17 cellular contexts compared by ENCODE assay signal in genomic region chr18:63306819-63307554, GRCh38. TPM values are rescaled to one million over a fixed set of nuclear protein-coding genes. Genes with fewer than 3 reads are reported as not detected.
A peak's percentile ranks its signal among the peaks of the same experiment; 100 is the strongest.
DNase-seq lines count a peak whose midpoint lies in the region; ATAC-seq and TF ChIP-seq lines count a peak whose summit lies in the region.
"Had no signal": no experiment of that assay in that cellular context is flagged by ENCODE, and none has a peak within 500 bp of the region (broad histone marks: within the 10 kb centered on the region; RNA-seq: fewer than 3 reads in every experiment).

No MANE protein-coding gene starts in this region.

- H3K9me3 Mint-ChIP-seq in CD8-positive, alpha-beta T cell, result no peaks in the 10 kb centered on the region
- no peaks in the 10 kb centered on the region for H3K9me3 Mint-ChIP-seq in activated naive CD8-positive, alpha-beta T cell treated with anti-CD3 and anti-CD28 coated beads, Interleukin-2, amount 50 U/mL, for 24 hours
- H3K9me3 Mint-ChIP-seq in natural killer cell treated with Interleukin-12 subunit alpha and Interleukin-12 subunit beta and Interleukin-15 and Interleukin-18, amount 100 ng/mL, for 72 hours, result no peaks in the 10 kb centered on the region
- H3K9me3 Mint-ChIP-seq: HFFc6 had no signal

- no peaks in the 10 kb centered on the region for H3K27me3 ChIP-seq in BLaER1
- no peaks in the 10 kb centered on the region for H3K27me3 ChIP-seq in CD8-positive, alpha-beta T cell (ENCODE audit: insufficient read depth, low read length)
- H3K27me3 ChIP-seq in GM23248 (replicated peaks; ENCODE audit: insufficient read depth), result no peaks in the 10 kb centered on the region
- H3K27me3 ChIP-seq: MG63 had no signal

- peaks cover 62% of the 10 kb centered on the region for H3K36me3 ChIP-seq in BLaER1
- H3K36me3 ChIP-seq in CD8-positive, alpha-beta T cell (ENCODE audit: insufficient read depth, low read length), result no peaks in the 10 kb centered on the region
- no peaks in the 10 kb centered on the region for H3K36me3 ChIP-seq in GM23248 (ENCODE audit: low read depth)
- H3K36me3 ChIP-seq: MG63 had no signal

- H3K9me2 ChIP-seq in GM23248 (ENCODE audit: insufficient read depth), result no peaks in the 10 kb centered on the region

- CTCF ChIA-PET in CD8-positive, alpha-beta T cell (lab: Charles Lee), result interaction anchor here (1.0 to 5.0 kb wide), 6 partner anchors 8 to 109 kb away, joined by 3 to 34 read pairs (median 4); partner anchors contain the start of gene BCL2

- no peak for DNase-seq in CD8-positive, alpha-beta T cell
- no peak for DNase-seq in activated naive CD8-positive, alpha-beta T cell treated with anti-CD3 and anti-CD28 coated beads, Interleukin-2, amount 50 U/mL, for 24 hours
- no peak for DNase-seq in natural killer cell treated with Interleukin-12 subunit alpha and Interleukin-12 subunit beta and Interleukin-15 and Interleukin-18, amount 100 ng/mL, for 72 hours (ENCODE audit: low spot score)
- DNase-seq in HUDEP-2 (lab: John Stamatoyannopoulos, UW; ENCODE audit: unreplicated experiment in 76 of 76), result no peak
- no peak for DNase-seq in cortex of kidney (lab: John Stamatoyannopoulos, UW)
- no peak for DNase-seq in GM23248
- DNase-seq: activated CD4-positive, alpha-beta T cell treated with anti-CD3 and anti-CD28 coated beads for 1 hour; activated effector memory CD4-positive, alpha-beta T cell treated with anti-CD3 and anti-CD28 coated beads, Interleukin-2, amount 50 U/mL, for 16 hours; EL; HFFc6; MG63; NCI-H226; stimulated activated CD4-positive, alpha-beta T cell treated with anti-CD3 and anti-CD28 coated beads, Interleukin-4, amount 100 ng/mL, for 1 hour; SW 1271 had no signal

- no peaks in the 10 kb centered on the region for H3K27me3 Mint-ChIP-seq in CD8-positive, alpha-beta T cell (ENCODE audit: low read depth)
- H3K27me3 Mint-ChIP-seq in activated naive CD8-positive, alpha-beta T cell treated with anti-CD3 and anti-CD28 coated beads, Interleukin-2, amount 50 U/mL, for 24 hours, result no peaks in the 10 kb centered on the region
- no peaks in the 10 kb centered on the region for H3K27me3 Mint-ChIP-seq in natural killer cell treated with Interleukin-12 subunit alpha and Interleukin-12 subunit beta and Interleukin-15 and Interleukin-18, amount 100 ng/mL, for 72 hours

- H2AFZ ChIP-seq in GM23248, result no peak overlapping the region

- H3F3A ChIP-seq in GM23248 (ENCODE audit: insufficient read depth), result no peaks in the 10 kb centered on the region

- POLR2A ChIA-PET in CD8-positive, alpha-beta T cell (lab: Charles Lee), result interaction anchor here (1.4 to 2.8 kb wide), 3 partner anchors 8 to 19 kb away, joined by 3 to 10 read pairs (median 7); no protein-coding TSS in a partner anchor

- H3K79me2 ChIP-seq in GM23248 (ENCODE audit: insufficient read depth), result no peaks in the 10 kb centered on the region

- WGBS in GM23248 (ENCODE audit: low coverage in 1 of 2, low lambda C conversion rate in 2 of 2, missing lambda C conversion rate in 2 of 2), 2 experiments, result 83 to 86% methylated on average over 7 of the region's 7 CpGs

- H3K9me3 ChIP-seq in BLaER1 (no peaks in the 10 kb centered on the region), GM23248 (ENCODE audit: low read depth) (no peaks in the 10 kb centered on the region)
- no peaks in the 10 kb centered on the region for H3K9me3 ChIP-seq in CD8-positive, alpha-beta T cell (ENCODE audit: low read length)
- H3K9me3 ChIP-seq: MG63 had no signal

- in situ Hi-C loops in GM23248 (cut with MboI), result no loop called here

- H3K36me3 Mint-ChIP-seq in CD8-positive, alpha-beta T cell, result peaks cover 19% of the 10 kb centered on the region
- peaks cover 29% of the 10 kb centered on the region for H3K36me3 Mint-ChIP-seq in activated naive CD8-positive, alpha-beta T cell treated with anti-CD3 and anti-CD28 coated beads, Interleukin-2, amount 50 U/mL, for 24 hours (ENCODE audit: low read depth)
- peaks cover 14% of the 10 kb centered on the region for H3K36me3 Mint-ChIP-seq in natural killer cell treated with Interleukin-12 subunit alpha and Interleukin-12 subunit beta and Interleukin-15 and Interleukin-18, amount 100 ng/mL, for 72 hours

- H3K4me3 Mint-ChIP-seq in CD8-positive, alpha-beta T cell, result no peak overlapping the region
- H3K4me3 Mint-ChIP-seq in activated naive CD8-positive, alpha-beta T cell treated with anti-CD3 and anti-CD28 coated beads, Interleukin-2, amount 50 U/mL, for 24 hours, result no peak overlapping the region
- H3K4me3 Mint-ChIP-seq in natural killer cell treated with Interleukin-12 subunit alpha and Interleukin-12 subunit beta and Interleukin-15 and Interleukin-18, amount 100 ng/mL, for 72 hours, result no peak overlapping the region
- H3K4me3 Mint-ChIP-seq: HFFc6 had no signal

- no peak for ATAC-seq in CD8-positive, alpha-beta T cell
- no peak for ATAC-seq in activated naive CD8-positive, alpha-beta T cell treated with anti-CD3 and anti-CD28 coated beads, Interleukin-2, amount 50 U/mL, for 24 hours
- ATAC-seq in natural killer cell treated with Interleukin-12 subunit alpha and Interleukin-12 subunit beta and Interleukin-15 and Interleukin-18, amount 100 ng/mL, for 72 hours, result no peak
- ATAC-seq in HG03159 (IDR thresholded peaks at IDR 0.05; ENCODE audit: unreplicated experiment), result no peak

- H3K4me1 ChIP-seq in BLaER1 (peaks cover 98% of the 10 kb centered on the region), GM23248 (ENCODE audit: insufficient read depth) (no peaks in the 10 kb centered on the region)
- peaks cover 88% of the 10 kb centered on the region for H3K4me1 ChIP-seq in CD8-positive, alpha-beta T cell (ENCODE audit: insufficient read depth, low read length)

- H3K27ac ChIP-seq in BLaER1 (no peak overlapping the region), GM23248 (no peak overlapping the region)
- H3K27ac ChIP-seq in CD8-positive, alpha-beta T cell (ENCODE audit: low read depth, low read length), result no peak overlapping the region
- H3K27ac ChIP-seq: C4-2B had no signal

- peak overlapping the region; percentile 24 for H3K27ac Mint-ChIP-seq in CD8-positive, alpha-beta T cell
- peak overlapping the region; percentile 48 for H3K27ac Mint-ChIP-seq in activated naive CD8-positive, alpha-beta T cell treated with anti-CD3 and anti-CD28 coated beads, Interleukin-2, amount 50 U/mL, for 24 hours
- H3K27ac Mint-ChIP-seq in natural killer cell treated with Interleukin-12 subunit alpha and Interleukin-12 subunit beta and Interleukin-15 and Interleukin-18, amount 100 ng/mL, for 72 hours, result peak overlapping the region; percentile 60 to 74
- H3K27ac Mint-ChIP-seq: HFFc6 had no signal

- peaks cover 100% of the 10 kb centered on the region for H4K20me1 ChIP-seq in BLaER1
- no peaks in the 10 kb centered on the region for H4K20me1 ChIP-seq in GM23248 (ENCODE audit: insufficient read depth)

- H3K9ac ChIP-seq in BLaER1, result no peak overlapping the region
- H3K9ac ChIP-seq in GM23248, result no peak overlapping the region

- H3K4me3 ChIP-seq in BLaER1 (no peak overlapping the region), GM23248 (no peak overlapping the region)
- H3K4me3 ChIP-seq in CD8-positive, alpha-beta T cell (ENCODE audit: low read depth, low read length), result no peak overlapping the region
- H3K4me3 ChIP-seq: MG63 had no signal

- no peak for TF ChIP-seq CTCF in CD8-positive, alpha-beta T cell (IDR thresholded peaks at IDR 0.05)

- H3K4me2 ChIP-seq in BLaER1 (peak overlapping the region; percentile 57), GM23248 (ENCODE audit: unreplicated experiment) (no peak overlapping the region)

- peaks cover 83% of the 10 kb centered on the region for H3K4me1 Mint-ChIP-seq in CD8-positive, alpha-beta T cell (ENCODE audit: low read depth)
- H3K4me1 Mint-ChIP-seq in activated naive CD8-positive, alpha-beta T cell treated with anti-CD3 and anti-CD28 coated beads, Interleukin-2, amount 50 U/mL, for 24 hours, result peaks cover 89% of the 10 kb centered on the region
- H3K4me1 Mint-ChIP-seq in natural killer cell treated with Interleukin-12 subunit alpha and Interleukin-12 subunit beta and Interleukin-15 and Interleukin-18, amount 100 ng/mL, for 72 hours (ENCODE audit: low read depth in 2 of 2), result peaks cover 49 to 76% of the 10 kb centered on the region in 2 donors

- intact Hi-C loops in CD8-positive, alpha-beta T cell (cut with DNase I, micrococcal nuclease), result no loop called here

RNA-seq across cellular contexts. Expression of gene BCL2, which starts 12.6 kb away (rescaled TPM):
- total RNA-seq in CD8-positive, alpha-beta T cell, result 10 to 100 TPM; 39.5 to 40.5 TPM
- 10 to 100 TPM; 61.7 to 84.7 TPM for total RNA-seq in natural killer cell treated with Interleukin-12 subunit alpha and Interleukin-12 subunit beta and Interleukin-15 and Interleukin-18, amount 100 ng/mL, for 72 hours
- total RNA-seq in GM23248 (2014; rRNA removed; shearing (Covaris generic)), result 1.0 and 1.5 TPM in 2 replicates
- polyA plus RNA-seq in GM23248 (2016; fragmentation: Nextera tagmentation; extraction: Ambion mirVana), result 0.30 and 0.39 TPM in 2 replicates

Comparison
In these comparisons a context has a peak if more than half of its experiments do, and no peak if none do; other contexts are left out.
1. RNA of gene BCL2, which starts 12.6 kb away (total RNA-seq): 61.7 to 84.7 TPM in natural killer cell treated with Interleukin-12 subunit alpha and Interleukin-12 subunit beta and Interleukin-15 and Interleukin-18, amount 100 ng/mL, for 72 hours and 39.5 to 40.5 TPM in CD8-positive, alpha-beta T cell; 1.0 to 1.5 TPM in GM23248; every median in the first group is over 10 times any median in the second.
2. Peak in every context shown above with its lines, with median percentiles within 50 percentile points of each other: H3K27ac Mint-ChIP-seq.